In genomic region chr17:80036715-80037477, GRCh38 we compare ENCODE assay signal across 7 cellular contexts. TPM values are rescaled to one million over a fixed set of nuclear protein-coding genes. Genes with fewer than 3 reads are reported as not detected.
DNase-seq lines count a peak whose midpoint lies in the region; ATAC-seq and TF ChIP-seq lines count a peak whose summit lies in the region.

No MANE protein-coding gene starts in this region.

- no peaks in the 10 kb centered on the region for H3K79me1 ChIP-seq in neuronal stem cell (ENCODE audit: low read depth, low read length)

- peak overlapping the region; percentile 80 for H2BK5ac ChIP-seq in neuronal stem cell (ENCODE audit: low read length)

- no peak overlapping the region for H2BK12ac ChIP-seq in neuronal stem cell (ENCODE audit: low read length)

- peaks cover 9 to 39% of the 10 kb centered on the region in 2 donors for H3K36me3 ChIP-seq in neuronal stem cell (replicated peaks in 1 of 2; ENCODE audit: control insufficient read depth in 2 of 2, insufficient read depth in 2 of 2, low read length in 2 of 2)

- no peak overlapping the region for H3K27ac ChIP-seq in foreskin keratinocyte
- H3K27ac ChIP-seq in neuronal stem cell (replicated peaks; ENCODE audit: low read length): peak overlapping the region; percentile 95

- no peaks in the 10 kb centered on the region for H3K4me1 ChIP-seq in foreskin keratinocyte
- peaks cover 0 to 26% of the 10 kb centered on the region in 2 donors for H3K4me1 ChIP-seq in neuronal stem cell (ENCODE audit: control insufficient read depth in 2 of 2, insufficient read depth in 1 of 2, low read depth in 1 of 2, low read length in 2 of 2)

- peak overlapping the region; percentile 95 for H3K9ac ChIP-seq in neuronal stem cell (ENCODE audit: low read depth, low read length, poor library complexity)

- DNase-seq in H4 (ENCODE audit: low spot score) (peak; percentile 42), NCI-H510A treated with DMSO at 0.1 percent for 48 hours (lab: John Stamatoyannopoulos, UW) (peak; percentile 45), foreskin keratinocyte (no peak), neuronal stem cell (ENCODE audit: low spot score) (peak; percentile 87), NOMO-1 (lab: John Stamatoyannopoulos, UW; ENCODE audit: unreplicated experiment in 2 of 2) (no peak)

- no peaks in the 10 kb centered on the region for H3K27me3 Mint-ChIP-seq in activated T-helper 17 cell treated with anti-CD3 and anti-CD28 coated beads, Interleukin-2, amount 50 U/mL, for 72 hours

- no peaks in the 10 kb centered on the region for H3K9me3 Mint-ChIP-seq in activated T-helper 17 cell treated with anti-CD3 and anti-CD28 coated beads, Interleukin-2, amount 50 U/mL, for 72 hours

- peak overlapping the region; percentile 94 for H3K14ac ChIP-seq in neuronal stem cell (ENCODE audit: low read length)

- peak overlapping the region; percentile 89 for H4K8ac ChIP-seq in neuronal stem cell (ENCODE audit: low read depth, low read length)

- H3K23ac ChIP-seq in neuronal stem cell (ENCODE audit: low read depth, low read length, poor library complexity): peak overlapping the region; percentile 90

- H3K4ac ChIP-seq in neuronal stem cell (ENCODE audit: low read length): no peak overlapping the region

- H3K4me1 Mint-ChIP-seq in activated T-helper 17 cell treated with anti-CD3 and anti-CD28 coated beads, Interleukin-2, amount 50 U/mL, for 72 hours: peaks cover 5% of the 10 kb centered on the region

- no CpG with 5 or more reads among the region's 52 CpGs for WGBS in neuronal stem cell (ENCODE audit: extremely low coverage in 2 of 2, insufficient read length in 2 of 2, insufficient replicate concordance in 1 of 2), 2 donors

- peak overlapping the region; percentile 18 for H2BK15ac ChIP-seq in neuronal stem cell (ENCODE audit: low read length)

- H3K27me3 ChIP-seq in foreskin keratinocyte (no peaks in the 10 kb centered on the region), neuronal stem cell (ENCODE audit: control insufficient read depth in 3 of 3, insufficient read depth in 3 of 3, low read depth in 1 of 3, low read length in 3 of 3) (no peaks in the 10 kb centered on the region)

- H3K4me3 ChIP-seq in neuronal stem cell (ENCODE audit: low read length in 2 of 2): peak overlapping the region; percentile 64 to 95

- H3K4me2 ChIP-seq in neuronal stem cell (ENCODE audit: insufficient read depth, low read length, poor library complexity, severe bottlenecking): peak overlapping the region; percentile 91

- peak; percentile 21 for ATAC-seq in activated T-helper 17 cell treated with anti-CD3 and anti-CD28 coated beads, Interleukin-2, amount 50 U/mL, for 72 hours (replicated peaks)
- ATAC-seq in foreskin keratinocyte (peak; percentile 23), HG03457 (IDR thresholded peaks at IDR 0.05; ENCODE audit: unreplicated experiment) (no peak)

- peak overlapping the region; percentile 78 for H3K4me3 Mint-ChIP-seq in activated T-helper 17 cell treated with anti-CD3 and anti-CD28 coated beads, Interleukin-2, amount 50 U/mL, for 72 hours

- TF ChIP-seq CTCF in foreskin keratinocyte (conservative IDR thresholded peaks at IDR 0.05): no peak

- peak overlapping the region; percentile 32 for H2AK5ac ChIP-seq in neuronal stem cell (ENCODE audit: low read depth, low read length)

- H2AFZ ChIP-seq in neuronal stem cell (ENCODE audit: low read length): peak overlapping the region; percentile 96

- peak overlapping the region; percentile 99 for H3K18ac ChIP-seq in neuronal stem cell (ENCODE audit: low read length)

- H3K9me3 ChIP-seq in neuronal stem cell (replicated peaks in 1 of 2; ENCODE audit: control insufficient read depth in 2 of 2, insufficient read depth in 1 of 2, low read depth in 1 of 2, low read length in 2 of 2): peaks cover 2 to 9% of the 10 kb centered on the region in 2 donors

- no peak overlapping the region for H4K91ac ChIP-seq in neuronal stem cell (ENCODE audit: low read depth, low read length, poor library complexity)

- no peaks in the 10 kb centered on the region for H3K36me3 Mint-ChIP-seq in activated T-helper 17 cell treated with anti-CD3 and anti-CD28 coated beads, Interleukin-2, amount 50 U/mL, for 72 hours (ENCODE audit: low read depth)

- H2BK120ac ChIP-seq in neuronal stem cell (ENCODE audit: low read depth, low read length): no peak overlapping the region

- peak overlapping the region; percentile 82 for H3K27ac Mint-ChIP-seq in activated T-helper 17 cell treated with anti-CD3 and anti-CD28 coated beads, Interleukin-2, amount 50 U/mL, for 72 hours

RNA-seq across cellular contexts. Expression of gene CCDC40, which starts 0.5 kb away (rescaled TPM):
- 2.8 and 3.8 TPM in 2 replicates for total RNA-seq in H4 (2014; rRNA removed; shearing (Covaris generic))
- under 1 TPM in 1 of 2 donors, not detected in 1; 0.69 TPM for total RNA-seq in activated T-helper 17 cell treated with anti-CD3 and anti-CD28 coated beads, Interleukin-2, amount 50 U/mL, for 72 hours
- 1.3 and 2.1 TPM in 2 replicates for total RNA-seq in foreskin keratinocyte
- 0.52 and 1.0 TPM in 2 replicates for polyA plus RNA-seq in foreskin keratinocyte
- polyA plus RNA-seq in neuronal stem cell (2013, experiment 1 of 2): 5.8 TPM
- 6.3 TPM for polyA plus RNA-seq in neuronal stem cell (2013, experiment 2 of 2)

RNA-seq across cellular contexts. Expression of gene TBC1D16, which starts 1.2 kb away (rescaled TPM):
- 26.3 and 26.6 TPM in 2 replicates for total RNA-seq in H4 (2014; rRNA removed; shearing (Covaris generic))
- 1 to 10 TPM; 1.6 to 1.8 TPM for total RNA-seq in activated T-helper 17 cell treated with anti-CD3 and anti-CD28 coated beads, Interleukin-2, amount 50 U/mL, for 72 hours
- 19.3 and 22.4 TPM in 2 replicates for total RNA-seq in foreskin keratinocyte
- polyA plus RNA-seq in foreskin keratinocyte: 5.5 and 5.9 TPM in 2 replicates
- polyA plus RNA-seq in neuronal stem cell (2013, experiment 1 of 2): 23.3 TPM
- polyA plus RNA-seq in neuronal stem cell (2013, experiment 2 of 2): 22.9 TPM

Comparison
In these comparisons a context has a peak if more than half of its experiments do, and no peak if none do; other contexts are left out.
1. DNase-seq: peak in H4 (single experiment), NCI-H510A treated with DMSO at 0.1 percent for 48 hours (single experiment) and neuronal stem cell (single experiment); none in foreskin keratinocyte (0 of 2) and NOMO-1 (0 of 2).